Comparison of ENCODE assay signal across 24 cellular contexts in genomic region chr5:5649641-5650040, GRCh38.
"Had no signal": no experiment of that assay in that cellular context is flagged by ENCODE, and none has a peak within 500 bp of the region (broad histone marks: within the 10 kb centered on the region; RNA-seq: fewer than 3 reads in every experiment).

No MANE protein-coding gene starts in this region.

- H3K36me3 ChIP-seq: brain microvascular endothelial cell had no signal

- ATAC-seq: activated CD4-positive, alpha-beta T cell treated with anti-CD3 and anti-CD28 coated beads for 36 hours; activated T-helper 17 cell treated with anti-CD3 and anti-CD28 coated beads, Interleukin-2, amount 50 U/mL, for 72 hours had no signal

- H3K27me3 ChIP-seq: brain microvascular endothelial cell had no signal

- H3K9me3 ChIP-seq: SK-N-SH had no signal

- H3K27ac ChIP-seq: brain microvascular endothelial cell, VCaP had no signal

- H3K9ac ChIP-seq: SK-N-SH had no signal

- DNase-seq: activated CD4-positive, alpha-beta memory T cell treated with anti-CD3 and anti-CD28 coated beads, Interleukin-2, amount 10 ng/mL, durations not matched to agents 7 days and 5 days; activated CD4-positive, alpha-beta T cell treated with anti-CD3 and anti-CD28 coated beads for 36 hours; activated CD4-positive, alpha-beta T cell treated with anti-CD3 and anti-CD28 coated beads, Interleukin-2, amount 50 U/mL, for 1 hour; activated CD4-positive, CD25-positive, alpha-beta regulatory T cell; activated gamma-delta T cell; activated naive CD4-positive, alpha-beta T cell treated with anti-CD3 and anti-CD28 coated beads for 36 hours; activated T-cell treated with anti-CD3 and anti-CD28 coated beads for 4 hours; activated T-cell treated with anti-CD3 and anti-CD28 coated beads, Interleukin-2, amount 50 U/mL, for 48 hours; brain microvascular endothelial cell; caudate nucleus; Kasumi-1; KBM-7; NCI-H1105 treated with DMSO at 0.1 percent for 48 hours; NCI-H1436 treated with DMSO at 0.1 percent for 48 hours; NCI-H187; NCI-H2081; NCI-H2171 treated with DMSO at 0.1 percent for 48 hours; NCI-H69; NK-92 treated with Interleukin-12 subunit alpha and Interleukin-12 subunit beta, amount 100 ng/mL, for 24 hours; SIG-M5; SK-N-SH; T-helper 1 cell had no signal
